25 cellular contexts compared by ENCODE assay signal in the genomic region with DNA sequence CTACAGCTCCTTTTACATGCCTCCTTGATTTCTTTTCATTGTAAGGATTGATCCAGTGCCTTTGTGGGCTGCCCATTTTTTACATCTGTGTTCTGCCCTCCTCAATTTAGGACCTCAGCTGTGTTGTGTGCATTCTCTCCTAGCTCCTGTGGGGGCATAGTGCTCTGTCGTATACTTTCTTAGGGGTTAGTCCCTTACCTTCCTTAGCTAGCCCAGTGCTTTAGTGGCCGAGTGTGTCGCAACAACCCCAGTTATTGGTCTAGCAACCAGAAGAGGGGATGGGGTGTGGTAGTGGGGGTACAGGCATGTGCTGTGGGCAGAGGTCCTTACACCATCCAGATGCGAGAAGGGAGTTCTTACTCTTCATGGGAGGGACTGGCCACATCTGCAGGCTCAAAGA. TPM values are rescaled to one million over a fixed set of nuclear protein-coding genes. Genes with fewer than 3 reads are reported as not detected.
DNase-seq lines count a peak whose midpoint lies in the region; ATAC-seq, FAIRE-seq and TF ChIP-seq lines count a peak whose summit lies in the region.
"Had no signal": no experiment of that assay in that cellular context is flagged by ENCODE, and none has a peak within 500 bp of the region (broad histone marks: within the 10 kb centered on the region; RNA-seq: fewer than 3 reads in every experiment).

No MANE protein-coding gene starts in this region.

- H3K4me3 Mint-ChIP-seq in CD4-positive, alpha-beta T cell = no peak overlapping the region
- H3K4me3 Mint-ChIP-seq: activated CD4-positive, alpha-beta T cell treated with anti-CD3 and anti-CD28 coated beads, Interleukin-2, amount 10 ng/mL, durations not matched to agents 7 days and 5 days had no signal

- H3K36me3 ChIP-seq in H1 (ENCODE audit: control insufficient read depth in 2 of 4, insufficient read depth in 4 of 4, low read length in 3 of 4) = peaks cover 19 to 75% (median 49%) of the 10 kb centered on the region in 4 experiments

- H3K4me1 ChIP-seq in H1 (replicated peaks in 1 of 4; ENCODE audit: control insufficient read depth in 3 of 4, insufficient read depth in 4 of 4, low read length in 3 of 4) = no peaks in the 10 kb centered on the region
- H3K4me1 ChIP-seq: BLaER1 had no signal

- TF ChIP-seq EP300 in H1 (IDR thresholded peaks at IDR 0.05; ENCODE audit: borderline replicate concordance in 1 of 2, low read depth in 2 of 2, low read length in 2 of 2) = no peak

- H2BK12ac ChIP-seq in H1 (ENCODE audit: low read depth, low read length) = no peak overlapping the region

- H3K14ac ChIP-seq in H1 (ENCODE audit: insufficient read length) = no peak overlapping the region

- H3K4me1 Mint-ChIP-seq in CD4-positive, alpha-beta T cell (ENCODE audit: low read depth) = peaks cover 51% of the 10 kb centered on the region

- H3K79me1 ChIP-seq in H1 (ENCODE audit: low read depth, low read length) = peaks cover 5% of the 10 kb centered on the region; the same call in 1 of the 2 replicates

- no peak overlapping the region for H2BK20ac ChIP-seq in H1 (ENCODE audit: low read length)

- no peak overlapping the region for H2AFZ ChIP-seq in H1 (ENCODE audit: low read length)

- H2BK5ac ChIP-seq in H1 (ENCODE audit: low read depth, low read length) = no peak overlapping the region

- TF ChIP-seq RAD21 in H1 (IDR thresholded peaks at IDR 0.05 in 1 of 2, conservative IDR thresholded peaks at IDR 0.05 in 1 of 2; ENCODE audit: low read depth in 2 of 2, low read length in 2 of 2) = no peak

- no peak for ATAC-seq in CD4-positive, alpha-beta T cell (ENCODE audit: poor library complexity)
- ATAC-seq: esophagus mucosa, Right ventricle myocardium inferior had no signal

- in situ Hi-C loops in SK-MEL-5 (cut with HindIII; ENCODE audit: low pct_unique_long_range_greater_than_20kb, low sequenced_read_pairs) = no loop called here

- no peak overlapping the region for H4K5ac ChIP-seq in H1 (ENCODE audit: insufficient read length, low read depth, low read length)

- no peak for TF ChIP-seq POLR2A in H1 (IDR thresholded peaks at IDR 0.05; ENCODE audit: control extremely low read depth in 1 of 2, low read depth in 2 of 2, low read length in 2 of 2)

- H2BK120ac ChIP-seq in H1 (replicated peaks; ENCODE audit: low read depth, low read length) = no peak overlapping the region

- H4K91ac ChIP-seq in H1 (replicated peaks; ENCODE audit: insufficient read length, low read length) = no peak overlapping the region

- no peaks in the 10 kb centered on the region for H3K9me3 Mint-ChIP-seq in CD4-positive, alpha-beta T cell
- H3K9me3 Mint-ChIP-seq: activated CD4-positive, alpha-beta T cell treated with anti-CD3 and anti-CD28 coated beads, Interleukin-2, amount 10 ng/mL, durations not matched to agents 7 days and 5 days had no signal

- no peak for DNase-seq in CD4-positive, alpha-beta T cell
- peak; percentile 14 for DNase-seq in HEK293T (ENCODE audit: extremely low spot score)
- DNase-seq in SK-MEL-5 (ENCODE audit: low read depth, low spot score) = peak; percentile 33
- no peak for DNase-seq in H1 (ENCODE audit: low read depth in 1 of 2, low spot score in 2 of 2)
- no peak for DNase-seq in activated effector memory CD4-positive, alpha-beta T cell treated with anti-CD3 and anti-CD28 coated beads, Interleukin-2, amount 50 U/mL, for 16 hours
- DNase-seq in GM10248 (ENCODE audit: extremely low spot score) = no peak
- no peak for DNase-seq in activated gamma-delta T cell treated with Interleukin-2 at 50 U/mL for 16 hours
- no peak for DNase-seq in NCI-H1105 treated with DMSO at 0.1 percent for 48 hours (lab: John Stamatoyannopoulos, UW)
- DNase-seq: activated CD4-positive, alpha-beta T cell treated with anti-CD3 and anti-CD28 coated beads, Interleukin-2, amount 10 ng/mL, durations not matched to agents 7 days and 5 days; activated CD8-positive, alpha-beta memory T cell treated with anti-CD3 and anti-CD28 coated beads, Interleukin-2, amount 50 U/mL, for 4 hours; central memory CD4-positive, alpha-beta T cell; effector CD4-positive, alpha-beta T cell; KG1; NCI-H1092; NCI-H510A treated with DMSO at 0.1 percent for 48 hours; occipital lobe; retina; stimulated activated CD4-positive, alpha-beta T cell treated with anti-CD3 and anti-CD28 coated beads, Interleukin-12 subunit alpha, Interleukin-12 subunit beta, amount 100 ng/mL, for 4 hours had no signal

- H2BK15ac ChIP-seq in H1 (ENCODE audit: low read length) = no peak overlapping the region

- no peak overlapping the region for H3K9ac ChIP-seq in H1 (replicated peaks in 1 of 4; ENCODE audit: extremely low read depth in 1 of 4, low read depth in 3 of 4, low read length in 3 of 4)
- H3K9ac ChIP-seq: BLaER1 had no signal

- H4K8ac ChIP-seq in H1 (ENCODE audit: extremely low read depth, insufficient read depth, low read length) = no peak overlapping the region

- no peak overlapping the region for H3K18ac ChIP-seq in H1 (ENCODE audit: extremely low read depth, low read length)

- intact Hi-C loops in CD4-positive, alpha-beta T cell (cut with DNase I, micrococcal nuclease) = no loop called here

- H3K9me3 ChIP-seq in CD4-positive, alpha-beta T cell (ENCODE audit: control insufficient read depth, low read length) = no peaks in the 10 kb centered on the region
- H3K9me3 ChIP-seq in H1 (ENCODE audit: insufficient read depth in 2 of 2, low read depth in 1 of 2, low read length in 1 of 2) = no peaks in the 10 kb centered on the region
- H3K9me3 ChIP-seq: BLaER1 had no signal

- 95% methylated on average over 4 of the region's 4 CpGs; no CpG with 5 or more reads in 1 of the 2 experiments for WGBS in H1 (ENCODE audit: extremely low coverage in 1 of 2, insufficient coverage in 1 of 2, insufficient read length in 1 of 2, insufficient replicate concordance in 2 of 2, low coverage in 1 of 2, low lambda C conversion rate in 2 of 2, missing lambda C conversion rate in 1 of 2), 2 experiments

- H3K79me2 ChIP-seq in H1 (ENCODE audit: control insufficient read depth in 1 of 2, insufficient read depth in 2 of 2, low read length in 2 of 2) = peaks cover 3 to 5% of the 10 kb centered on the region in 2 experiments; a peak in 2 of 4 replicates

- peaks cover 4 to 11% of the 10 kb centered on the region in 2 experiments for H4K20me1 ChIP-seq in H1 (replicated peaks in 1 of 2; ENCODE audit: control insufficient read depth in 1 of 2, insufficient read depth in 2 of 2, low read length in 2 of 2)

- H3K27ac ChIP-seq in CD4-positive, alpha-beta T cell (ENCODE audit: low read depth, low read length) = no peak overlapping the region
- no peak overlapping the region for H3K27ac ChIP-seq in H1 (ENCODE audit: low read depth, low read length)
- H3K27ac ChIP-seq: BLaER1 had no signal

- peaks cover 99% of the 10 kb centered on the region for H3K36me3 Mint-ChIP-seq in CD4-positive, alpha-beta T cell (ENCODE audit: low read depth)

- CTCF ChIA-PET in CD4-positive, alpha-beta T cell (lab: Charles Lee) = no interaction called here
- CTCF ChIA-PET in HEK293T (lab: Yijun Ruan, JAX) = interaction anchor here (0.6 to 1.0 kb wide), 3 partner anchors 9 to 30 kb away, joined by 3 to 4 read pairs (median 4); no protein-coding TSS in a partner anchor
- CTCF ChIA-PET in H1 (lab: Charles Lee; ENCODE audit: partially characterized antibody) = interaction anchor here (0.7 to 2.0 kb wide), 5 partner anchors 13 to 44 kb away, joined by 3 to 5 read pairs (median 3); a partner anchor contains a TSS
- CTCF ChIA-PET in GM10248 (lab: Yijun Ruan, JAX) = interaction anchor here (1.5 to 1.6 kb wide), 3 partner anchors 9 to 12 kb away, joined by 4 to 5 read pairs (median 4); a partner anchor contains a TSS

- POLR2A ChIA-PET in CD4-positive, alpha-beta T cell (lab: Charles Lee) = no interaction called here
- POLR2A ChIA-PET in HEK293T (lab: Yijun Ruan, JAX) (interaction anchor here (1.2 kb wide), 1 partner anchor 12 kb away, joined by 5 read pairs; a partner anchor contains a TSS), H1 (lab: Charles Lee; ENCODE audit: partially characterized antibody) (interaction anchor here (1.4 kb wide), 1 partner anchor 8 kb away, joined by 3 read pairs; no protein-coding TSS in a partner anchor), GM10248 (lab: Yijun Ruan, JAX) (no interaction called here)

- no peak for FAIRE-seq in H1 (lab: Jason Lieb, UNC)
- FAIRE-seq: frontal cortex, keratinocyte had no signal

- H3K23me2 ChIP-seq in H1 (ENCODE audit: low read depth, low read length) = no peaks in the 10 kb centered on the region

- no peak overlapping the region for H3K23ac ChIP-seq in H1 (ENCODE audit: insufficient read length)

- no peak overlapping the region for H2AK5ac ChIP-seq in H1 (ENCODE audit: low read depth, low read length)

- peak overlapping the region; percentile 52 for H3K27ac Mint-ChIP-seq in CD4-positive, alpha-beta T cell
- H3K27ac Mint-ChIP-seq: activated CD4-positive, alpha-beta T cell treated with anti-CD3 and anti-CD28 coated beads, Interleukin-2, amount 10 ng/mL, durations not matched to agents 7 days and 5 days had no signal

- no peak overlapping the region for H3K4me3 ChIP-seq in H1 (ENCODE audit: extremely low read depth in 1 of 4, insufficient read depth in 2 of 4, low read depth in 3 of 4, low read length in 4 of 4)
- H3K4me3 ChIP-seq: BLaER1, lung had no signal

- no peaks in the 10 kb centered on the region for H3K27me3 ChIP-seq in CD4-positive, alpha-beta T cell (ENCODE audit: control insufficient read depth, insufficient read depth, low read length)
- no peaks in the 10 kb centered on the region for H3K27me3 ChIP-seq in H1 (replicated peaks in 1 of 4; ENCODE audit: control insufficient read depth in 3 of 4, extremely low read depth in 1 of 4, insufficient read depth in 3 of 4, low read length in 3 of 4)
- H3K27me3 ChIP-seq: BLaER1 had no signal

- H3K56ac ChIP-seq in H1 (replicated peaks; ENCODE audit: insufficient read length, low read depth, low read length) = no peak overlapping the region

- H3K4ac ChIP-seq in H1 (replicated peaks; ENCODE audit: insufficient read length, low read depth, low read length) = no peak overlapping the region

- H3K4me2 ChIP-seq in H1 (ENCODE audit: insufficient read depth in 1 of 2, low read depth in 2 of 2, low read length in 2 of 2) = no peak overlapping the region
- H3K4me2 ChIP-seq: BLaER1 had no signal

- TF ChIP-seq CTCF in CD4-positive, alpha-beta T cell (IDR thresholded peaks at IDR 0.05) = no peak
- TF ChIP-seq CTCF in H1 (IDR thresholded peaks at IDR 0.05; ENCODE audit: control extremely low read depth in 1 of 3, insufficient read depth in 1 of 3, low read depth in 1 of 3, low read length in 3 of 3) (peak in 1 of 3 experiments; percentile 8; a peak in 1 of 4 replicates), GM10248 (IDR thresholded peaks at IDR 0.05; ENCODE audit: control extremely low read depth, extremely low read depth, low read depth, missing control alignments) (no peak)

- H3K27me3 Mint-ChIP-seq in CD4-positive, alpha-beta T cell = no peaks in the 10 kb centered on the region
- H3K27me3 Mint-ChIP-seq: activated CD4-positive, alpha-beta T cell treated with anti-CD3 and anti-CD28 coated beads, Interleukin-2, amount 10 ng/mL, durations not matched to agents 7 days and 5 days had no signal

RNA-seq across cellular contexts. Expression of a gene that starts 12.1 kb away (rescaled TPM):
- total RNA-seq in CD4-positive, alpha-beta T cell = 10 to 100 TPM; 74.6 to 77.5 TPM
- 74.7 and 86.7 TPM in 2 replicates for total RNA-seq in SK-MEL-5 (2014; rRNA removed; shearing (Covaris generic))
- 78.6 and 80.7 TPM in 2 replicates for polyA plus RNA-seq in SK-MEL-5 (2015; cell fraction: cytosol; rRNA removed)
- 250 and 294 TPM in 2 replicates for polyA plus RNA-seq in SK-MEL-5 (2015; cell fraction: nucleus; rRNA removed)
- total RNA-seq in H1 (2021; fragmentation: NEBNext Ultra II Directional; extraction: Animal tissue kit (Norgen Biotek cat#: 25700)) = 51.4 and 53.8 TPM in 2 replicates
- 33.1 and 36.4 TPM in 2 replicates for polyA plus RNA-seq in H1 (2011; rRNA removed)
- 43.5 TPM for polyA plus RNA-seq in H1 (2011; cell fraction: cytosol; rRNA removed)
- 49.9 TPM for polyA plus RNA-seq in H1 (2011; cell fraction: nucleus; rRNA removed)
- polyA plus RNA-seq in H1 (2012, experiment 1 of 2) = 26.4 to 42.6 TPM (median 35.5 TPM) in 4 replicates
- 5.1 TPM for polyA plus RNA-seq in H1 (2012, experiment 2 of 2)
- polyA plus RNA-seq in H1 (2013, experiment 1 of 2) = 48.2 TPM
- polyA plus RNA-seq in H1 (2013, experiment 2 of 2) = 45.7 TPM
- polyA minus RNA-seq in H1 (2011; rRNA and poly(A)+ RNA removed) = 109 and 115 TPM in 2 replicates
- polyA minus RNA-seq in H1 (2011; cell fraction: cytosol; rRNA and poly(A)+ RNA removed) = 43.9 TPM
- 122 TPM for polyA minus RNA-seq in H1 (2011; cell fraction: nucleus; rRNA and poly(A)+ RNA removed)

RNA-seq across cellular contexts. Expression of a gene that starts 12.3 kb away (rescaled TPM):
- 1 to 10 TPM; 2.6 to 3.4 TPM for total RNA-seq in CD4-positive, alpha-beta T cell
- 33.6 and 35.1 TPM in 2 replicates for total RNA-seq in SK-MEL-5 (2014; rRNA removed; shearing (Covaris generic))
- polyA plus RNA-seq in SK-MEL-5 (2015; cell fraction: cytosol; rRNA removed) = 18.8 and 21.8 TPM in 2 replicates
- 123 TPM in 2 replicates for polyA plus RNA-seq in SK-MEL-5 (2015; cell fraction: nucleus; rRNA removed)
- 7.6 and 8.7 TPM in 2 replicates for total RNA-seq in H1 (2021; fragmentation: NEBNext Ultra II Directional; extraction: Animal tissue kit (Norgen Biotek cat#: 25700))
- 3.2 and 5.6 TPM in 2 replicates for polyA plus RNA-seq in H1 (2011; rRNA removed)
- 5.6 TPM for polyA plus RNA-seq in H1 (2011; cell fraction: cytosol; rRNA removed)
- 3.0 TPM for polyA plus RNA-seq in H1 (2011; cell fraction: nucleus; rRNA removed)
- 6.8 to 12.1 TPM (median 7.5 TPM) in 4 replicates for polyA plus RNA-seq in H1 (2012, experiment 1 of 2)
- polyA plus RNA-seq in H1 (2012, experiment 2 of 2) = 1.2 TPM
- 6.1 TPM for polyA plus RNA-seq in H1 (2013, experiment 1 of 2)
- polyA plus RNA-seq in H1 (2013, experiment 2 of 2) = 5.4 TPM
- polyA minus RNA-seq in H1 (2011; rRNA and poly(A)+ RNA removed) = 4.3 and 6.1 TPM in 2 replicates
- 4.0 TPM for polyA minus RNA-seq in H1 (2011; cell fraction: cytosol; rRNA and poly(A)+ RNA removed)
- polyA minus RNA-seq in H1 (2011; cell fraction: nucleus; rRNA and poly(A)+ RNA removed) = 6.1 TPM

RNA-seq across cellular contexts. Expression of a gene that starts 30.2 kb away (rescaled TPM):
- total RNA-seq in CD4-positive, alpha-beta T cell = not detected
- total RNA-seq in SK-MEL-5 (2014; rRNA removed; shearing (Covaris generic)) = 0.16 TPM in 1 of 2 replicates, not detected in the other
- polyA plus RNA-seq in SK-MEL-5 (2015; cell fraction: cytosol; rRNA removed) = not detected in 2 replicates
- not detected in 2 replicates for polyA plus RNA-seq in SK-MEL-5 (2015; cell fraction: nucleus; rRNA removed)
- 0.39 and 0.40 TPM in 2 replicates for total RNA-seq in H1 (2021; fragmentation: NEBNext Ultra II Directional; extraction: Animal tissue kit (Norgen Biotek cat#: 25700))
- 0.82 and 0.92 TPM in 2 replicates for polyA plus RNA-seq in H1 (2011; rRNA removed)
- 0.72 TPM for polyA plus RNA-seq in H1 (2011; cell fraction: cytosol; rRNA removed)
- 0.93 TPM for polyA plus RNA-seq in H1 (2011; cell fraction: nucleus; rRNA removed)
- 0.51 to 1.0 TPM (median 0.80 TPM) in 4 replicates for polyA plus RNA-seq in H1 (2012, experiment 1 of 2)
- polyA plus RNA-seq in H1 (2012, experiment 2 of 2) = 0.34 TPM
- polyA plus RNA-seq in H1 (2013, experiment 1 of 2) = 0.61 TPM
- 0.75 TPM for polyA plus RNA-seq in H1 (2013, experiment 2 of 2)
- polyA minus RNA-seq in H1 (2011; rRNA and poly(A)+ RNA removed) = 0.09 TPM in 1 of 2 replicates, not detected in the other
- polyA minus RNA-seq in H1 (2011; cell fraction: cytosol; rRNA and poly(A)+ RNA removed) = not detected
- polyA minus RNA-seq in H1 (2011; cell fraction: nucleus; rRNA and poly(A)+ RNA removed) = 0.70 TPM
- total RNA-seq: A673; activated CD4-positive, alpha-beta T cell treated with anti-CD3 and anti-CD28 coated beads, Interleukin-2, amount 10 ng/mL, durations not matched to agents 7 days and 5 days; esophagus mucosa; Right ventricle myocardium inferior had no signal
- polyA plus RNA-seq: keratinocyte had no signal

Comparison
In these comparisons a context has a peak if more than half of its experiments do, and no peak if none do; other contexts are left out.
1. DNase-seq: peak in HEK293T (single experiment) and SK-MEL-5 (single experiment); none in CD4-positive, alpha-beta T cell (0 of 10), H1 (0 of 2), activated effector memory CD4-positive, alpha-beta T cell treated with anti-CD3 and anti-CD28 coated beads, Interleukin-2, amount 50 U/mL, for 16 hours (single experiment), GM10248 (single experiment), activated gamma-delta T cell treated with Interleukin-2 at 50 U/mL for 16 hours (single experiment) and NCI-H1105 treated with DMSO at 0.1 percent for 48 hours (single experiment).
2. POLR2A ChIA-PET loops: an anchor here in HEK293T (1.2 kb wide) and H1 (1.4 kb wide); none called in CD4-positive, alpha-beta T cell and GM10248.